ENCODE assay signal across 10 cellular contexts in genomic region chr18:38611036-38611964, GRCh38.
DNase-seq lines count a peak whose midpoint lies in the region; ATAC-seq, FAIRE-seq and TF ChIP-seq lines count a peak whose summit lies in the region.
"Had no signal": no experiment of that assay in that cellular context is flagged by ENCODE, and none has a peak within 500 bp of the region (broad histone marks: within the 10 kb centered on the region; RNA-seq: fewer than 3 reads in every experiment).

No MANE protein-coding gene starts in this region.

- no peaks in the 10 kb centered on the region for H3K79me2 ChIP-seq in GM12878 (ENCODE audit: control insufficient read depth, insufficient read depth, low read length)

- H3K27me3 ChIP-seq in GM12878 (replicated peaks in 1 of 2; ENCODE audit: control insufficient read depth in 2 of 2, insufficient read depth in 2 of 2, low read length in 1 of 2) (no peaks in the 10 kb centered on the region), suprapubic skin (no peaks in the 10 kb centered on the region)

- ATAC-seq in GM18520 (IDR thresholded peaks at IDR 0.05; ENCODE audit: unreplicated experiment) (peak; percentile 76), GM21360 (IDR thresholded peaks at IDR 0.05; ENCODE audit: unreplicated experiment) (peak; percentile 81), HG03139 (IDR thresholded peaks at IDR 0.05; ENCODE audit: unreplicated experiment) (peak; percentile 81), GM12878 (peak; percentile 92)

- TF ChIP-seq POLR2A in GM12878 (IDR thresholded peaks at IDR 0.05; ENCODE audit: low read depth, low read length), result no peak
- TF ChIP-seq POLR2A in suprapubic skin (IDR thresholded peaks at IDR 0.05), result no peak

- H3K4me2 ChIP-seq in GM12878 (ENCODE audit: control insufficient read depth, insufficient read depth), result peak overlapping the region; percentile 46

- H2AFZ ChIP-seq in GM12878 (ENCODE audit: control insufficient read depth, low read depth, low read length), result peak overlapping the region; percentile 13; the same call in 1 of the 2 replicates

- H3K9me3 ChIP-seq in GM12878 (replicated peaks; ENCODE audit: control insufficient read depth, insufficient read depth, low read length), result peaks cover 6% of the 10 kb centered on the region; the same call in 2 of the 3 replicates
- no peaks in the 10 kb centered on the region for H3K9me3 ChIP-seq in suprapubic skin

- in situ Hi-C loops in GM12878 (cut with MboI), result loop anchor here (5.0 kb wide), 1 partner anchor 331 kb away; no protein-coding TSS in a partner anchor

- H3K27ac ChIP-seq in GM12878 (ENCODE audit: control insufficient read depth, insufficient read depth) (peak overlapping the region; percentile 78), suprapubic skin (no peak overlapping the region)

- H3K9ac ChIP-seq in GM12878 (ENCODE audit: control insufficient read depth, insufficient read depth, low read length), result no peak overlapping the region

- RAD21 ChIA-PET in GM12878 (lab: Charles Lee; ENCODE audit: unreplicated experiment), result interaction anchor here (0.6 to 1.2 kb wide), 2 partner anchors 9 to 330 kb away, joined by 4 read pairs; no protein-coding TSS in a partner anchor

- H3K4me3 ChIP-seq in GM12878 (no peak overlapping the region; the same call in 1 of the 2 replicates), suprapubic skin (no peak overlapping the region)

- CTCF ChIA-PET in GM12878 (lab: Yijun Ruan, JAX), result interaction anchor here (0.5 to 1.5 kb wide), 3 partner anchors 13 to 331 kb away, joined by 3 read pairs; no protein-coding TSS in a partner anchor

- WGBS in GM12878 (ENCODE audit: insufficient coverage, insufficient replicate concordance, low lambda C conversion rate, missing lambda C conversion rate), result 0% methylated on average over 9 of the region's 9 CpGs
- 69% methylated on average over 9 of the region's 9 CpGs for WGBS in suprapubic skin

- H4K20me1 ChIP-seq in GM12878 (ENCODE audit: control insufficient read depth, insufficient read depth), result no peaks in the 10 kb centered on the region

- peak; percentile 49 to 75; a peak in 3 of 4 replicates for TF ChIP-seq EP300 in GM12878 (IDR thresholded peaks at IDR 0.05; ENCODE audit: borderline replicate concordance in 1 of 2, control insufficient read depth in 1 of 2, low read depth in 2 of 2, low read length in 2 of 2)
- no peak for TF ChIP-seq EP300 in suprapubic skin (IDR thresholded peaks at IDR 0.05)

- intact Hi-C loops in GM12878 (cut with micrococcal nuclease; ENCODE audit: unreplicated experiment), result loop anchor here (1.0 to 5.0 kb wide), 4 partner anchors 141 to 891 kb away; no protein-coding TSS in a partner anchor

- POLR2A ChIA-PET in GM12878 (lab: Charles Lee), result interaction anchor here (1.2 kb wide), 1 partner anchor 330 kb away, joined by 4 read pairs; no protein-coding TSS in a partner anchor

- no peaks in the 10 kb centered on the region for H3K36me3 ChIP-seq in GM12878 (ENCODE audit: control insufficient read depth in 2 of 2, insufficient read depth in 2 of 2, low read length in 1 of 2)
- H3K36me3 ChIP-seq in suprapubic skin, result no peaks in the 10 kb centered on the region

- TF ChIP-seq RAD21 in GM12878 (IDR thresholded peaks at IDR 0.05; ENCODE audit: insufficient read depth, low read depth, low read length), result peak; percentile 54

- no TSS peak for BruUV-seq in GM12878 (replicated peaks; lab: Mats Ljungman, UMichigan)

- SMC1A ChIA-PET in GM12878 (lab: Charles Lee; ENCODE audit: uncharacterized antibody, unreplicated experiment), result interaction anchor here (0.6 to 1.9 kb wide), 6 partner anchors 11 to 330 kb away, joined by 3 to 7 read pairs (median 4); no protein-coding TSS in a partner anchor

- no peak; a peak in 1 of 6 replicates for TF ChIP-seq CTCF in GM12878 (IDR thresholded peaks at IDR 0.05 in 2 of 3, conservative IDR thresholded peaks at IDR 0.05 in 1 of 3; ENCODE audit: control insufficient read depth in 2 of 3, extremely low read depth in 1 of 3, insufficient read depth in 1 of 3, low read depth in 3 of 3, low read length in 3 of 3)
- no peak for TF ChIP-seq CTCF in suprapubic skin (IDR thresholded peaks at IDR 0.05)

- FAIRE-seq in GM12878 (lab: Jason Lieb, UNC), result peak; percentile 80
- FAIRE-seq: islet of Langerhans had no signal

- H3K4me1 ChIP-seq in GM12878 (ENCODE audit: control insufficient read depth, insufficient read depth, low read length), result peaks cover 35% of the 10 kb centered on the region
- no peaks in the 10 kb centered on the region for H3K4me1 ChIP-seq in suprapubic skin

- peak; percentile 94 for DNase-seq in GM12878 (ENCODE audit: low read depth, low spot score)
- DNase-seq in GF-D8 (lab: John Stamatoyannopoulos, UW), result no peak
- DNase-seq in activated effector memory CD4-positive, alpha-beta T cell treated with anti-CD3 and anti-CD28 coated beads, Interleukin-2, amount 50 U/mL, for 16 hours, result no peak
- no peak for DNase-seq in NCI-H748 treated with DMSO at 0.1 percent for 48 hours (lab: John Stamatoyannopoulos, UW)
- DNase-seq in suprapubic skin (ENCODE audit: low spot score in 2 of 2), result no peak
- DNase-seq: activated CD4-positive, CD25-positive, alpha-beta regulatory T cell treated with anti-CD3 and anti-CD28 coated beads, Interleukin-2, amount 50 U/mL, for 72 hours had no signal

TF ChIP-seq in GM12878, 131 proteins besides CTCF, POLR2A, EP300 and RAD21 (continues in another document):
- TF ChIP-seq BRCA1 (IDR thresholded peaks at IDR 0.05; ENCODE audit: low read depth, low read length) (no peak), WRNIP1 (IDR thresholded peaks at IDR 0.05; ENCODE audit: borderline replicate concordance, low read depth, low read length) (no peak), TCF7 (IDR thresholded peaks at IDR 0.05; ENCODE audit: borderline replicate concordance) (0 out of 2 replicates have a peak, but pooled peaks have one; percentile 30), NFXL1 (IDR thresholded peaks at IDR 0.05; ENCODE audit: borderline replicate concordance) (no peak), IRF5 (IDR thresholded peaks at IDR 0.05; ENCODE audit: borderline replicate concordance) (no peak), CREM (IDR thresholded peaks at IDR 0.05; ENCODE audit: low read depth) (peak; percentile 86), RFX5 (IDR thresholded peaks at IDR 0.05; ENCODE audit: low read depth, low read length) (no peak), ZBTB4 (CRISPR knock-in tag; IDR thresholded peaks at IDR 0.05) (no peak), ASH2L (IDR thresholded peaks at IDR 0.05; ENCODE audit: borderline replicate concordance, low read depth) (peak; percentile 81; the same call in 1 of the 2 replicates), POU2F2 (IDR thresholded peaks at IDR 0.05; ENCODE audit: borderline replicate concordance, low read depth, low read length) (peak; percentile 76), MTA2 (IDR thresholded peaks at IDR 0.05; ENCODE audit: low read depth) (peak; percentile 78), MYC (IDR thresholded peaks at IDR 0.05; ENCODE audit: insufficient read depth, insufficient read length, insufficient replicate concordance, low read length, severe bottlenecking) (no peak), ZSCAN29 (IDR thresholded peaks at IDR 0.05) (peak; percentile 64; the same call in 1 of the 2 replicates), ETV6 (conservative IDR thresholded peaks at IDR 0.05 in 1 of 2, IDR thresholded peaks at IDR 0.05 in 1 of 2; ENCODE audit: borderline replicate concordance in 1 of 2, low read depth in 1 of 2) (peak in 1 of 2 experiments; percentile 68; a peak in 2 of 4 replicates), RAD51 (IDR thresholded peaks at IDR 0.05) (no peak), KLF5 (IDR thresholded peaks at IDR 0.05; ENCODE audit: partially characterized antibody) (peak; percentile 56)
